ENCODE assay signal across 2 cellular contexts in genomic region chr12:80222261-80222660, GRCh38.
TF ChIP-seq lines count a peak whose summit lies in the region.

No MANE protein-coding gene starts in this region.

TF ChIP-seq in HepG2, 621 proteins besides CTCF, POLR2A, EP300 and RAD21:
- no peak for TF ChIP-seq TOPORS (CRISPR knock-in tag; IDR thresholded peaks at IDR 0.05)
- TF ChIP-seq ZNF713 (CRISPR knock-in tag; IDR thresholded peaks at IDR 0.05) = no peak

TF ChIP-seq in GM12878, 131 proteins besides CTCF, POLR2A, EP300 and RAD21:
- TF ChIP-seq SRF (IDR thresholded peaks at IDR 0.05; ENCODE audit: low read depth in 2 of 2, low read length in 2 of 2) = no peak
- no peak for TF ChIP-seq LARP7 (IDR thresholded peaks at IDR 0.05)
- TF ChIP-seq IRF4 (IDR thresholded peaks at IDR 0.05; ENCODE audit: low read depth, low read length) = no peak
- no peak for TF ChIP-seq RAD51 (IDR thresholded peaks at IDR 0.05)
- no peak for TF ChIP-seq SIN3A (IDR thresholded peaks at IDR 0.05; ENCODE audit: low read depth, low read length)
- no peak for TF ChIP-seq SIX5 (IDR thresholded peaks at IDR 0.05; ENCODE audit: low read depth, low read length, severe bottlenecking)
- TF ChIP-seq MYC (IDR thresholded peaks at IDR 0.05; ENCODE audit: insufficient read depth, insufficient read length, insufficient replicate concordance, low read length, severe bottlenecking) = no peak
- no peak for TF ChIP-seq SREBF2 (IDR thresholded peaks at IDR 0.05; ENCODE audit: low read length)
- no peak for TF ChIP-seq CUX1 (IDR thresholded peaks at IDR 0.05; ENCODE audit: insufficient replicate concordance, low read depth, low read length)
- TF ChIP-seq CBFB (IDR thresholded peaks at IDR 0.05; ENCODE audit: low read depth) = no peak
- TF ChIP-seq SP1 (IDR thresholded peaks at IDR 0.05; ENCODE audit: low read depth, low read length) = no peak
- TF ChIP-seq CREM (IDR thresholded peaks at IDR 0.05; ENCODE audit: low read depth) = no peak
- TF ChIP-seq BCL3 (IDR thresholded peaks at IDR 0.05; ENCODE audit: borderline replicate concordance, insufficient read depth, low read depth, low read length, poor library complexity, severe bottlenecking) = no peak
- no peak for TF ChIP-seq NR2F1 (conservative IDR thresholded peaks at IDR 0.05)
- no peak for TF ChIP-seq MEF2A (IDR thresholded peaks at IDR 0.05; ENCODE audit: insufficient read depth, low read depth, low read length)
- no peak for TF ChIP-seq SMAD5 (IDR thresholded peaks at IDR 0.05; ENCODE audit: low read depth)
- TF ChIP-seq RBBP5 (conservative IDR thresholded peaks at IDR 0.05) = no peak
- TF ChIP-seq PML (IDR thresholded peaks at IDR 0.05; ENCODE audit: low read length) = no peak
